ENCODE assay signal across 1 cellular context in the genomic region with DNA sequence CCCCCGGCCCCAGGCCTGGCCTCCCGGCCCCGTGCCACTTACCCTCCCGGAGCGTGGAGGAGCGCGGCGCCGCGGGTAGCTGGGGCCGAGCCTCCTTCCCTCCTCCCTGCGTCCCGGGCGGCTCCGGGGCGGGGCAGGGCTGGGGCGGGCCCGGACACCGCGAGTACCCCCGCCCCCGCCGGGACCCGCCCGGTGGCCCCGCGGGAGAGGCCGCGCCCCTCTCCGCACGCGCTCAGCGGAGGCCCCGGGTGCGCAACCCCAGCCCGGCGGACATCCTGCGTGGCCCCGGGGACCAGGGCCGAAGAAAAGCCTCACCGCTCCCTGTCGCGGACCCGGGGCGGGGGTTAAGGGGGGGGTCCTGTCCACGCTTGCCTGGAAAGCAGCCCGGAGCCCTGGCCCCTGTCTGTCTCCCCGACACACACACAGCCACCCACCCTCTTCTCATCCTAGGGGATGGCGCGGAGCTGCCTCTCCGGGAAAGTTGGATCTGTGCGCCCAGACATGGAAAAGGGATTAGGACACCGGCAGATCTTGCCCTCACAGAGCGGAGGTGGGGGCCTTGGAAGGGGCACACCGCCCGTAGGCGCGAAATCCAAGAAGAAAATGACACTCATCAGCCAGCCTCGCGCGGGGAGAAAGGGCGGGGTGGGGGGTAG.
TF ChIP-seq lines count a peak whose summit lies in the region.

A gene with protein sequence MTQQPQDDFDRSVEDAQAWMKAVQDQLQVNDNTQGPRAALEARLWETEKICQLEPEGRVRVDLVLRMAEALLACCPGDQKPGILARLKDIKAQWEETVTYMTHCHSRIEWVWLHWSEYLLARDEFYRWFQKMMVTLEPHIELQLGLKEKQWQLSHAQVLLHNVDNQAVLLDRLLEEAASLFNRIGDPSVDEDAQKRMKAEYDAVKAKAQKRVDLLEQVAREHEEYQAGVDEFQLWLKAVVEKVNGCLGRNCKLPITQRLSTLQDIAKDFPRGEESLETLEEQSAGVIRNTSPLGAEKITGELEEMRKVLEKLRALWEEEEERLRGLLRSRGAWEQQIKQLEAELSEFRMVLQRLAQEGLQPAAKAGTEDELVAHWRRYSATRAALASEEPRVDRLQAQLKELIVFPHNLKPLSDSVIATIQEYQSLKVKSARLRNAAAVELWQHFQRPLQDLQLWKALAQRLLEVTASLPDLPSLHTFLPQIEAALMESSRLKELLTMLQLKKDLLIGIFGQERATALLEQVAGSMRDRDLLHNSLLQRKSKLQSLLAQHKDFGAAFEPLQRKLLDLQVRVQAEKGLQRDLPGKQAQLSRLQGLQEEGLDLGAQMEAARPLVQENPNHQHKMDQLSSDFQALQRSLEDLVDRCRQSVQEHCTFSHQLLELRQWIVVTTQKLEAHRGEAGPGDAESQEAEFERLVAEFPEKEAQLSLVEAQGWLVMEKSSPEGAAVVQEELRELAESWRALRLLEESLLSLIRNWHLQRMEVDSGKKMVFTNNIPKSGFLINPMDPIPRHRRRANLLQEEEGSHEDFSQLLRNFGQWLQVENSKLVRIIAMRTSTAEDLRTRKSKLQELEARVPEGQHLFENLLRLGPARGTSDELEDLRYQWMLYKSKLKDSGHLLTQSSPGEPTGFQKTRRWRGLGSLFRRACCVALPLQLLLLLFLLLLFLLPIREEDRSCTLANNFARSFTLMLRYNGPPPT (minus strand): TSS at position 97 of the 656 bp plus-strand sequence. CDS start 40,829 bp downstream, outside the sequence.

TF ChIP-seq in HepG2, 621 proteins besides CTCF, POLR2A, EP300 and RAD21 (continued from another document and continues in another):
- no peak for TF ChIP-seq RXRB (CRISPR knock-in tag; IDR thresholded peaks at IDR 0.05; ENCODE audit: borderline replicate concordance)
- 0 out of 2 replicates have a peak, but pooled peaks have one; percentile 27 for TF ChIP-seq EEA1 (CRISPR knock-in tag; IDR thresholded peaks at IDR 0.05; ENCODE audit: borderline replicate concordance)
- 0 out of 2 replicates have a peak, but pooled peaks have one; percentile 38 for TF ChIP-seq ZFY (CRISPR knock-in tag; IDR thresholded peaks at IDR 0.05)
- TF ChIP-seq, protein P1, sequence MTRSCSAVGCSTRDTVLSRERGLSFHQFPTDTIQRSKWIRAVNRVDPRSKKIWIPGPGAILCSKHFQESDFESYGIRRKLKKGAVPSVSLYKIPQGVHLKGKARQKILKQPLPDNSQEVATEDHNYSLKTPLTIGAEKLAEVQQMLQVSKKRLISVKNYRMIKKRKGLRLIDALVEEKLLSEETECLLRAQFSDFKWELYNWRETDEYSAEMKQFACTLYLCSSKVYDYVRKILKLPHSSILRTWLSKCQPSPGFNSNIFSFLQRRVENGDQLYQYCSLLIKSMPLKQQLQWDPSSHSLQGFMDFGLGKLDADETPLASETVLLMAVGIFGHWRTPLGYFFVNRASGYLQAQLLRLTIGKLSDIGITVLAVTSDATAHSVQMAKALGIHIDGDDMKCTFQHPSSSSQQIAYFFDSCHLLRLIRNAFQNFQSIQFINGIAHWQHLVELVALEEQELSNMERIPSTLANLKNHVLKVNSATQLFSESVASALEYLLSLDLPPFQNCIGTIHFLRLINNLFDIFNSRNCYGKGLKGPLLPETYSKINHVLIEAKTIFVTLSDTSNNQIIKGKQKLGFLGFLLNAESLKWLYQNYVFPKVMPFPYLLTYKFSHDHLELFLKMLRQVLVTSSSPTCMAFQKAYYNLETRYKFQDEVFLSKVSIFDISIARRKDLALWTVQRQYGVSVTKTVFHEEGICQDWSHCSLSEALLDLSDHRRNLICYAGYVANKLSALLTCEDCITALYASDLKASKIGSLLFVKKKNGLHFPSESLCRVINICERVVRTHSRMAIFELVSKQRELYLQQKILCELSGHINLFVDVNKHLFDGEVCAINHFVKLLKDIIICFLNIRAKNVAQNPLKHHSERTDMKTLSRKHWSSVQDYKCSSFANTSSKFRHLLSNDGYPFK (CRISPR knock-in tag; IDR thresholded peaks at IDR 0.05; ENCODE audit: borderline replicate concordance) = no peak
- TF ChIP-seq, protein P2, sequence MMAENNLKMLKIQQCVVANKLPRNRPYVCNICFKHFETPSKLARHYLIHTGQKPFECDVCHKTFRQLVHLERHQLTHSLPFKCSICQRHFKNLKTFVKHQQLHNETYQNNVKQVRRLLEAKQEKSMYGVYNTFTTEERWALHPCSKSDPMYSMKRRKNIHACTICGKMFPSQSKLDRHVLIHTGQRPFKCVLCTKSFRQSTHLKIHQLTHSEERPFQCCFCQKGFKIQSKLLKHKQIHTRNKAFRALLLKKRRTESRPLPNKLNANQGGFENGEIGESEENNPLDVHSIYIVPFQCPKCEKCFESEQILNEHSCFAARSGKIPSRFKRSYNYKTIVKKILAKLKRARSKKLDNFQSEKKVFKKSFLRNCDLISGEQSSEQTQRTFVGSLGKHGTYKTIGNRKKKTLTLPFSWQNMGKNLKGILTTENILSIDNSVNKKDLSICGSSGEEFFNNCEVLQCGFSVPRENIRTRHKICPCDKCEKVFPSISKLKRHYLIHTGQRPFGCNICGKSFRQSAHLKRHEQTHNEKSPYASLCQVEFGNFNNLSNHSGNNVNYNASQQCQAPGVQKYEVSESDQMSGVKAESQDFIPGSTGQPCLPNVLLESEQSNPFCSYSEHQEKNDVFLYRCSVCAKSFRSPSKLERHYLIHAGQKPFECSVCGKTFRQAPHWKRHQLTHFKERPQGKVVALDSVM (CRISPR knock-in tag; IDR thresholded peaks at IDR 0.05) = no peak
- no peak for TF ChIP-seq TCF7 (IDR thresholded peaks at IDR 0.05; ENCODE audit: low read depth)
- TF ChIP-seq BRD4 (CRISPR knock-in tag; IDR thresholded peaks at IDR 0.05) = no peak
- TF ChIP-seq ZNF296 (CRISPR knock-in tag; conservative IDR thresholded peaks at IDR 0.05) = no peak
- TF ChIP-seq MAFG (CRISPR knock-in tag; IDR thresholded peaks at IDR 0.05) = no peak
- no peak for TF ChIP-seq ZFYVE20 (CRISPR knock-in tag; IDR thresholded peaks at IDR 0.05; ENCODE audit: borderline replicate concordance, low read depth)
- TF ChIP-seq CBX1 (IDR thresholded peaks at IDR 0.05; ENCODE audit: low read depth) = no peak
- no peak for TF ChIP-seq ZSCAN9 (CRISPR knock-in tag; IDR thresholded peaks at IDR 0.05; ENCODE audit: borderline replicate concordance)
- no peak for TF ChIP-seq YEATS2 (CRISPR knock-in tag; IDR thresholded peaks at IDR 0.05; ENCODE audit: borderline replicate concordance)
- TF ChIP-seq, protein P3, sequence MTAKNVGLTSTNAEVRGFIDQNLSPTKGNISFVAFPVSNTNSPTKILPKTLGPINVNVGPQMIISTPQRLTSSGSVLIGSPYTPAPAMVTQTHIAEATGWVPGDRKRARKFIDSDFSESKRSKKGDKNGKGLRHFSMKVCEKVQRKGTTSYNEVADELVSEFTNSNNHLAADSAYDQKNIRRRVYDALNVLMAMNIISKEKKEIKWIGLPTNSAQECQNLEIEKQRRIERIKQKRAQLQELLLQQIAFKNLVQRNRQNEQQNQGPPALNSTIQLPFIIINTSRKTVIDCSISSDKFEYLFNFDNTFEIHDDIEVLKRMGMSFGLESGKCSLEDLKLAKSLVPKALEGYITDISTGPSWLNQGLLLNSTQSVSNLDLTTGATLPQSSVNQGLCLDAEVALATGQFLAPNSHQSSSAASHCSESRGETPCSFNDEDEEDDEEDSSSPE (CRISPR knock-in tag; IDR thresholded peaks at IDR 0.05) = 0 out of 2 replicates have a peak, but pooled peaks have one; percentile 11
- TF ChIP-seq CREB1 (IDR thresholded peaks at IDR 0.05) = no peak
- TF ChIP-seq CREB1 (CRISPR knock-in tag; IDR thresholded peaks at IDR 0.05) = no peak
- TF ChIP-seq ZNF543 (CRISPR knock-in tag; IDR thresholded peaks at IDR 0.05) = no peak
- no peak for TF ChIP-seq ZNF510 (CRISPR knock-in tag; IDR thresholded peaks at IDR 0.05; ENCODE audit: low read depth)
- no peak for TF ChIP-seq ZNF207 (IDR thresholded peaks at IDR 0.05; ENCODE audit: borderline replicate concordance)
- TF ChIP-seq PPARG (CRISPR knock-in tag; conservative IDR thresholded peaks at IDR 0.05) = no peak
- TF ChIP-seq SP4 (CRISPR knock-in tag; IDR thresholded peaks at IDR 0.05) = 0 out of 2 replicates have a peak, but pooled peaks have one; percentile 14
- TF ChIP-seq FIP1L1 (IDR thresholded peaks at IDR 0.05; ENCODE audit: borderline replicate concordance, insufficient read depth, low read depth, low read length) = no peak
- TF ChIP-seq GATAD2A (CRISPR knock-in tag; IDR thresholded peaks at IDR 0.05) = 0 out of 2 replicates have a peak, but pooled peaks have one; percentile 20
- no peak for TF ChIP-seq ZNF672 (CRISPR knock-in tag; IDR thresholded peaks at IDR 0.05)
- TF ChIP-seq ZMAT3 (CRISPR knock-in tag; conservative IDR thresholded peaks at IDR 0.05) = no peak
- no peak for TF ChIP-seq SKI (IDR thresholded peaks at IDR 0.05; ENCODE audit: partially characterized antibody)
- no peak for TF ChIP-seq ZNF709 (CRISPR knock-in tag; IDR thresholded peaks at IDR 0.05)
- no peak for TF ChIP-seq SMAD9 (CRISPR knock-in tag; IDR thresholded peaks at IDR 0.05)
- TF ChIP-seq MATR3 (CRISPR knock-in tag; IDR thresholded peaks at IDR 0.05) = no peak
- TF ChIP-seq CAMTA2 (CRISPR knock-in tag; IDR thresholded peaks at IDR 0.05; ENCODE audit: borderline replicate concordance) = no peak
- TF ChIP-seq ZNF607 (CRISPR knock-in tag; IDR thresholded peaks at IDR 0.05; ENCODE audit: borderline replicate concordance) = no peak
- no peak for TF ChIP-seq KLF9 (CRISPR knock-in tag; IDR thresholded peaks at IDR 0.05; ENCODE audit: low read depth)
- TF ChIP-seq SP5 (CRISPR knock-in tag; IDR thresholded peaks at IDR 0.05; ENCODE audit: borderline replicate concordance, low read depth) = peak; percentile 49
- TF ChIP-seq ZNF563 (CRISPR knock-in tag; IDR thresholded peaks at IDR 0.05) = 0 out of 2 replicates have a peak, but pooled peaks have one; percentile 37
- no peak for TF ChIP-seq ZNF678 (CRISPR knock-in tag; IDR thresholded peaks at IDR 0.05)
- TF ChIP-seq NR2C2 (CRISPR knock-in tag; IDR thresholded peaks at IDR 0.05; ENCODE audit: borderline replicate concordance) = 0 out of 2 replicates have a peak, but pooled peaks have one; percentile 2
- no peak for TF ChIP-seq BRCA1 (CRISPR knock-in tag; IDR thresholded peaks at IDR 0.05)
- TF ChIP-seq, protein P4, sequence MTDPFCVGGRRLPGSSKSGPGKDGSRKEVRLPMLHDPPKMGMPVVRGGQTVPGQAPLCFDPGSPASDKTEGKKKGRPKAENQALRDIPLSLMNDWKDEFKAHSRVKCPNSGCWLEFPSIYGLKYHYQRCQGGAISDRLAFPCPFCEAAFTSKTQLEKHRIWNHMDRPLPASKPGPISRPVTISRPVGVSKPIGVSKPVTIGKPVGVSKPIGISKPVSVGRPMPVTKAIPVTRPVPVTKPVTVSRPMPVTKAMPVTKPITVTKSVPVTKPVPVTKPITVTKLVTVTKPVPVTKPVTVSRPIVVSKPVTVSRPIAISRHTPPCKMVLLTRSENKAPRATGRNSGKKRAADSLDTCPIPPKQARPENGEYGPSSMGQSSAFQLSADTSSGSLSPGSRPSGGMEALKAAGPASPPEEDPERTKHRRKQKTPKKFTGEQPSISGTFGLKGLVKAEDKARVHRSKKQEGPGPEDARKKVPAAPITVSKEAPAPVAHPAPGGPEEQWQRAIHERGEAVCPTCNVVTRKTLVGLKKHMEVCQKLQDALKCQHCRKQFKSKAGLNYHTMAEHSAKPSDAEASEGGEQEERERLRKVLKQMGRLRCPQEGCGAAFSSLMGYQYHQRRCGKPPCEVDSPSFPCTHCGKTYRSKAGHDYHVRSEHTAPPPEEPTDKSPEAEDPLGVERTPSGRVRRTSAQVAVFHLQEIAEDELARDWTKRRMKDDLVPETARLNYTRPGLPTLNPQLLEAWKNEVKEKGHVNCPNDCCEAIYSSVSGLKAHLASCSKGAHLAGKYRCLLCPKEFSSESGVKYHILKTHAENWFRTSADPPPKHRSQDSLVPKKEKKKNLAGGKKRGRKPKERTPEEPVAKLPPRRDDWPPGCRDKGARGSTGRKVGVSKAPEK (CRISPR knock-in tag; IDR thresholded peaks at IDR 0.05; ENCODE audit: borderline replicate concordance) = no peak
- TF ChIP-seq FOSL1 (CRISPR knock-in tag; IDR thresholded peaks at IDR 0.05; ENCODE audit: borderline replicate concordance) = no peak
- TF ChIP-seq XRCC5 (optimal IDR thresholded peaks at IDR 0.05; ENCODE audit: low read length) = no peak
- TF ChIP-seq ZNF746 (CRISPR knock-in tag; IDR thresholded peaks at IDR 0.05) = 0 out of 2 replicates have a peak, but pooled peaks have one; percentile 19
- TF ChIP-seq SALL2 (CRISPR knock-in tag; IDR thresholded peaks at IDR 0.05) = 0 out of 2 replicates have a peak, but pooled peaks have one; percentile 11
- no peak for TF ChIP-seq SOX6 (IDR thresholded peaks at IDR 0.05)
- no peak for TF ChIP-seq SOX6 (CRISPR knock-in tag; IDR thresholded peaks at IDR 0.05)
- no peak for TF ChIP-seq CREM (IDR thresholded peaks at IDR 0.05)
- no peak for TF ChIP-seq CREM (CRISPR knock-in tag; IDR thresholded peaks at IDR 0.05)
- no peak for TF ChIP-seq FOXA1 (IDR thresholded peaks at IDR 0.05)
- no peak for TF ChIP-seq FOXA1 (CRISPR knock-in tag; IDR thresholded peaks at IDR 0.05)
- no peak for TF ChIP-seq ZNF354B (CRISPR knock-in tag; IDR thresholded peaks at IDR 0.05)
- TF ChIP-seq, protein P5, sequence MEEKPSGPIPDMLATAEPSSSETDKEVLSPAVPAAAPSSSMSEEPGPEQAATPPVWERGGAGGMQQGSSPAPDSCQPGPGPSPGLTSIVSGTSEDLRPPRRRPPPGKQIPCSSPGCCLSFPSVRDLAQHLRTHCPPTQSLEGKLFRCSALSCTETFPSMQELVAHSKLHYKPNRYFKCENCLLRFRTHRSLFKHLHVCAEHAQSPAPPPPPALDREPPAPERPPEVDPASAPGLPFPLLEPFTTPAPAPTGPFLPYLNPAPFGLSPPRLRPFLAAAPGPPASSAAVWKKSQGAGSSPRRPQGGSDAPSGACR (CRISPR knock-in tag; IDR thresholded peaks at IDR 0.05) = no peak
- TF ChIP-seq, protein P6, sequence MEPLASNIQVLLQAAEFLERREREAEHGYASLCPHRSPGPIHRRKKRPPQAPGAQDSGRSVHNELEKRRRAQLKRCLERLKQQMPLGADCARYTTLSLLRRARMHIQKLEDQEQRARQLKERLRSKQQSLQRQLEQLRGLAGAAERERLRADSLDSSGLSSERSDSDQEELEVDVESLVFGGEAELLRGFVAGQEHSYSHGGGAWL (CRISPR knock-in tag; IDR thresholded peaks at IDR 0.05) = 0 out of 2 replicates have a peak, but pooled peaks have one; percentile 26
- TF ChIP-seq STAG1 (CRISPR knock-in tag; IDR thresholded peaks at IDR 0.05) = no peak
- TF ChIP-seq POGZ (CRISPR knock-in tag; IDR thresholded peaks at IDR 0.05) = no peak
- no peak for TF ChIP-seq SATB2 (CRISPR knock-in tag; IDR thresholded peaks at IDR 0.05)
- TF ChIP-seq ZNF556 (CRISPR knock-in tag; IDR thresholded peaks at IDR 0.05; ENCODE audit: borderline replicate concordance) = no peak
